32 cellular contexts compared by ENCODE assay signal in the genomic region with DNA sequence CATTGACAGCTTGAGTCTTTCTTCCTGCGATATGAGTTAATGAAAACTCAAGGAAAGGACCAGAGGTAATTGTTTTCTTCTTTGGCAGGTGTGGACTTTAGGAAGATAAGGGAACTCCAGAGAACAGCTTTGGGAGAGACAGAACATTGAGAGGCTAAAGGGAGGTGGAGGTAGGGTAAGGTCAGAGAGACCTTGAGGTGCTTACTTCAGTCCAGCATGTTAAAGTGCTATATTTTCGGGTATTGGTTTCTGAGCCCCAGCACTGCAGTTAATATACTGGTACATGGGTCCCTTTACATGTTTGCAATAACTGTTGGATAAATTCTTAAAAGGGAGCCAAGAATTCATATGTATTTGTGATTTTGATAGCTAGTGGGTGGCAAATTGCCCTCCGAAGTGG.
"Had no signal": no experiment of that assay in that cellular context is flagged by ENCODE, and none has a peak within 500 bp of the region (broad histone marks: within the 10 kb centered on the region; RNA-seq: fewer than 3 reads in every experiment).

No MANE protein-coding gene starts in this region.

- H3K4me1 ChIP-seq: colonic mucosa, neural progenitor cell, parathyroid adenoma, prostate gland, vagina had no signal

- H3K9me3 Mint-ChIP-seq: nephron; stimulated activated naive CD8-positive, alpha-beta T cell treated with anti-CD3 and anti-CD28 coated beads, Interleukin-15, amount 100 ng/mL, for 72 hours had no signal

- H3K36me3 Mint-ChIP-seq: naive thymus-derived CD4-positive, alpha-beta T cell; neural progenitor cell had no signal

- H3K4me1 Mint-ChIP-seq: neural progenitor cell; stimulated activated naive CD8-positive, alpha-beta T cell treated with anti-CD3 and anti-CD28 coated beads, Interleukin-15, amount 100 ng/mL, for 72 hours had no signal

- H3K9me3 ChIP-seq: colonic mucosa, esophagus squamous epithelium, lower lobe of right lung, prostate gland, right atrium auricular region, thyroid gland, vagina had no signal

- DNase-seq: colonic mucosa; dermis blood vessel endothelial cell; effector memory CD4-positive, alpha-beta T cell; erythroblast; esophagus squamous epithelium; foreskin melanocyte; glutamatergic neuron; heart right ventricle; hippocampal formation; kidney glomerular epithelial cell; left colon; left ventricle myocardium superior; mesenchymal stem cell; midbrain; naive thymus-derived CD4-positive, alpha-beta T cell; stimulated activated CD4-positive, alpha-beta T cell treated with anti-CD3 and anti-CD28 coated beads, Interleukin-12 subunit alpha, Interleukin-12 subunit beta, amount 100 ng/mL, for 4 hours; stimulated activated CD4-positive, alpha-beta T cell treated with anti-CD3 and anti-CD28 coated beads, Interleukin-1b, Interleukin-23, amount 100 ng/mL, for 48 hours; stimulated activated CD4-positive, alpha-beta T cell treated with anti-CD3 and anti-CD28 coated beads, Interleukin-4, amount 100 ng/mL, for 1 hour; stimulated activated CD8-positive, alpha-beta memory T cell treated with anti-CD3 and anti-CD28 coated beads, Interleukin-4, amount 100 ng/mL, for 48 hours; stimulated activated naive CD4-positive, alpha-beta T cell; stimulated activated naive CD8-positive, alpha-beta T cell treated with anti-CD3 and anti-CD28 coated beads, Interleukin-15, amount 100 ng/mL, for 72 hours; thyroid gland; trophoblast cell had no signal

- H2AFZ ChIP-seq: neural progenitor cell, parathyroid adenoma had no signal

- H3K27me3 ChIP-seq: colonic mucosa, esophagus squamous epithelium, heart right ventricle, neural progenitor cell, right atrium auricular region, thyroid gland, vagina had no signal

- H3K4me2 ChIP-seq: neural progenitor cell, smooth muscle cell had no signal

- H3K27ac Mint-ChIP-seq: naive thymus-derived CD4-positive, alpha-beta T cell; nephron; neural progenitor cell; stimulated activated naive CD8-positive, alpha-beta T cell treated with anti-CD3 and anti-CD28 coated beads, Interleukin-15, amount 100 ng/mL, for 72 hours had no signal

- H3K4me3 ChIP-seq: colonic mucosa, esophagus squamous epithelium, heart right ventricle, lower lobe of right lung, neural progenitor cell, prostate gland, right atrium auricular region, smooth muscle cell, thyroid gland, vagina had no signal

- H3K4me3 Mint-ChIP-seq: naive thymus-derived CD4-positive, alpha-beta T cell; nephron; neural progenitor cell; stimulated activated naive CD8-positive, alpha-beta T cell treated with anti-CD3 and anti-CD28 coated beads, Interleukin-15, amount 100 ng/mL, for 72 hours had no signal

- H3K27ac ChIP-seq: colonic mucosa, esophagus squamous epithelium, neural progenitor cell, parathyroid adenoma, prostate gland, right atrium auricular region, thyroid gland, vagina had no signal

- H3K36me3 ChIP-seq: colonic mucosa, esophagus squamous epithelium, lower lobe of right lung, neural progenitor cell, prostate gland, right atrium auricular region, thyroid gland, vagina had no signal

- H3K79me2 ChIP-seq: parathyroid adenoma had no signal

- ATAC-seq: naive thymus-derived CD4-positive, alpha-beta T cell; sciatic nerve; stimulated activated naive CD8-positive, alpha-beta T cell treated with anti-CD3 and anti-CD28 coated beads, Interleukin-15, amount 100 ng/mL, for 72 hours had no signal

- H3K9ac ChIP-seq: neural progenitor cell, parathyroid adenoma had no signal
